ENCODE assay signal across 5 cellular contexts in genomic region chr3:59138966-59139365, GRCh38.
"Had no signal": no experiment of that assay in that cellular context is flagged by ENCODE, and none has a peak within 500 bp of the region (broad histone marks: within the 10 kb centered on the region; RNA-seq: fewer than 3 reads in every experiment).

No MANE protein-coding gene starts in this region.

- ATAC-seq: HepG2, K562 had no signal

- H3K27ac ChIP-seq: HL-60 had no signal

- DNase-seq: IMR-90, KBM-7 had no signal

- H3K4me3 ChIP-seq: K562 had no signal
